ENCODE assay signal across 1 cellular context in the genomic region with DNA sequence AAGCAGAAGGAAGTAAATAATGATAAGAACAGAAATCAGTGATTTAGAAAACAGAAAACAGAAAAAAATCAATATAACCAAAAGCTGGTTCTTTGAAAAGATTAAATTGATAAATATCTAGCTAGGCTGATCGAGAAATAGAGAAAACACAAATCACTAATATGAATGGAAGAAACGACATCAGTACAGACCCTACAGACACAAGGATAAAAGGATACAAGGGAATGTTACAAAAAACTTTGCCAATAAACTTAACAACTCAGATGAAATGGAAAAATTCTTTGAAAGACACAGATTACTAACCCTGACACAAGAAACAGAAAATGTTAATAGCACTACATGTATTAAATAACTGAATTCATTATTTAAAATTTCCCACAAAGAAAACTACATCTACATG.
TF ChIP-seq lines count a peak whose summit lies in the region.

No MANE protein-coding gene starts in this region.

TF ChIP-seq in endothelial cell of umbilical vein, 7 proteins besides CTCF, POLR2A, EP300 and RAD21 (continued from another document):
- TF ChIP-seq MYC (IDR thresholded peaks at IDR 0.05; ENCODE audit: low read depth, low read length) (no peak), EZH2 (IDR thresholded peaks at IDR 0.05; ENCODE audit: borderline replicate concordance, low read depth, low read length, severe bottlenecking) (no peak)
